1 cellular context compared by ENCODE assay signal in the genomic region with DNA sequence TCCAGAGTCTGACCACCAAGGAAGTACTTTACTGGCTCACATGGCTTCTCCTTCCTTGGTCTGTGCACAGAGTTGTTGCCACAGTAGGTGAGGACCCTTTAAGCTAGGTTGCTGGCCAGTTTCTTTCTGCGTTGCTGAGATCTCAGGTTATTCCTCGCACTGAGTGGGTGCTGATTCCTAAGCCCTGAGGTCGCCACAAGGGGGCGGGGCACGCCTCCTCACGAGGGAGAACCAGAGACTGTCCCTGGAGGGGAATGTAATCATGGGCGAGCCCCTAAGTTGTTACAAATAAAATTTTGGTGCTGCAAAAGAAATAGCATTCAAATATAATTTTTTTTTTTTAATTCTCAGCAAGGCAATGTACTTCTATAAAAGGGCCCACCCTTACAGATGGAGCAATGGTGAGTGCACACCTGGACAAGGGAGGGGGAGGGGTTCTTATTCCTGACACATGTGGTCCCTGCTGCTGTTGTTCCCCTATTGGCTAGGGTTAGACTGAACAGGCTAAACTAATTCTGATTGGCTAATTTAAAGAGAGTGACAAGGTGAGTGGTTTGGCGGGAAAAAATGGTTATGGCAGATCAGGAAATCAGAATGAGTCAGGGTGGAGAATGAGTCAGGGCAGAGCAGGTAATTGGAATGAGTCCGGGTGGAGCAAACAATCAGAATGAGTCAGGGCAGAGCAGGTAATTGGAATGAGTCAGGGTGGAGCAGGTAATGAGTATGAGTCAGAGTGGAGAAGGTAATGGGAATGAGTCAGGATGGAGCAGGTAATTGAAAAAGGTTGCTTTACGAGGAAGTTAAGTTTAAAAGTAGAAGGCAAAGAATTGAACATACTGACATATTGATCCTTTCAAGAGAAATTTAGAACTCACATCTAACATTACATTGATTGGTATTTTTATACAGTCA.
TF ChIP-seq lines count a peak whose summit lies in the region.

No MANE protein-coding gene starts in this region.

TF ChIP-seq in SK-N-SH treated with all-trans-retinoic acid at 6 μM for 48 hours, 23 proteins besides CTCF, POLR2A, EP300 and RAD21 (continued from another document):
- TF ChIP-seq, protein P1, sequence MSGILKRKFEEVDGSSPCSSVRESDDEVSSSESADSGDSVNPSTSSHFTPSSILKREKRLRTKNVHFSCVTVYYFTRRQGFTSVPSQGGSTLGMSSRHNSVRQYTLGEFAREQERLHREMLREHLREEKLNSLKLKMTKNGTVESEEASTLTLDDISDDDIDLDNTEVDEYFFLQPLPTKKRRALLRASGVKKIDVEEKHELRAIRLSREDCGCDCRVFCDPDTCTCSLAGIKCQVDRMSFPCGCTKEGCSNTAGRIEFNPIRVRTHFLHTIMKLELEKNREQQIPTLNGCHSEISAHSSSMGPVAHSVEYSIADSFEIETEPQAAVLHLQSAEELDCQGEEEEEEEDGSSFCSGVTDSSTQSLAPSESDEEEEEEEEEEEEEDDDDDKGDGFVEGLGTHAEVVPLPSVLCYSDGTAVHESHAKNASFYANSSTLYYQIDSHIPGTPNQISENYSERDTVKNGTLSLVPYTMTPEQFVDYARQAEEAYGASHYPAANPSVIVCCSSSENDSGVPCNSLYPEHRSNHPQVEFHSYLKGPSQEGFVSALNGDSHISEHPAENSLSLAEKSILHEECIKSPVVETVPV (CRISPR knock-in tag; IDR thresholded peaks at IDR 0.05) = no peak
- TF ChIP-seq TCF4 (CRISPR knock-in tag; IDR thresholded peaks at IDR 0.05; ENCODE audit: borderline replicate concordance) = no peak
- no peak for TF ChIP-seq OSR1 (CRISPR knock-in tag; IDR thresholded peaks at IDR 0.05)
